In genomic region chr3:141228385-141228784, GRCh38 we compare ENCODE assay signal across 16 cellular contexts. TPM values are rescaled to one million over a fixed set of nuclear protein-coding genes. Genes with fewer than 3 reads are reported as not detected.
A peak's percentile ranks its signal among the peaks of the same experiment; 100 is the strongest.
DNase-seq lines count a peak whose midpoint lies in the region; ATAC-seq and TF ChIP-seq lines count a peak whose summit lies in the region.
"Had no signal": no experiment of that assay in that cellular context is flagged by ENCODE, and none has a peak within 500 bp of the region (broad histone marks: within the 10 kb centered on the region; RNA-seq: fewer than 3 reads in every experiment).

No MANE protein-coding gene starts in this region.

- peaks cover 15% of the 10 kb centered on the region for H3K9me3 ChIP-seq in endodermal cell (ENCODE audit: control insufficient read depth, low read length)

- H3K4me3 Mint-ChIP-seq in GM23338 (no peak overlapping the region), endodermal cell (no peak overlapping the region)
- H3K4me3 Mint-ChIP-seq: activated naive CD4-positive, alpha-beta T cell treated with anti-CD3 and anti-CD28 coated beads, Interleukin-2, amount 50 U/mL, for 24 hours; activated T-cell treated with anti-CD3 and anti-CD28 coated beads, Interleukin-2, amount 50 U/mL, for 24 hours; stimulated activated naive CD8-positive, alpha-beta T cell treated with anti-CD3 and anti-CD28 coated beads, Interleukin-15, Interleukin-2, amounts not matched to agents 100 ng/mL and 50 ng/mL, for 24 hours had no signal

- H3K4me2 ChIP-seq in GM23338: peak overlapping the region; percentile 32; the same call in 1 of the 2 replicates

- H3K36me3 ChIP-seq in GM23338 (ENCODE audit: insufficient read depth) (peaks cover 6% of the 10 kb centered on the region; the same call in 1 of the 2 replicates), endodermal cell (ENCODE audit: control insufficient read depth, insufficient read depth, low read length) (no peaks in the 10 kb centered on the region)
- H3K36me3 ChIP-seq: upper lobe of left lung had no signal

- 89 to 100% methylated on average over 1 of the region's 1 CpG for WGBS in endodermal cell (ENCODE audit: insufficient coverage in 1 of 2, insufficient read length in 1 of 2), 2 experiments

- peaks cover under 1% of the 10 kb centered on the region; the same call in 1 of the 2 replicates for H3K79me2 ChIP-seq in GM23338 (replicated peaks; ENCODE audit: insufficient read depth)

- H2AFZ ChIP-seq in GM23338: no peak overlapping the region

- H3K4me3 ChIP-seq in GM23338: no peak overlapping the region
- no peak overlapping the region for H3K4me3 ChIP-seq in endodermal cell (ENCODE audit: low read length)
- H3K4me3 ChIP-seq: coronary artery, upper lobe of left lung had no signal

- H4K20me1 ChIP-seq in GM23338 (replicated peaks; ENCODE audit: insufficient read depth): peaks cover 5% of the 10 kb centered on the region

- H3F3A ChIP-seq in GM23338 (replicated peaks; ENCODE audit: low read depth): peaks cover 10% of the 10 kb centered on the region; the same call in 1 of the 2 replicates

- TF ChIP-seq CTCF in GM23338 (conservative IDR thresholded peaks at IDR 0.05; ENCODE audit: low read depth in 2 of 2) (no peak; a peak in 1 of 4 replicates), endodermal cell (conservative IDR thresholded peaks at IDR 0.05) (peak; percentile 36)

- H3K9me2 ChIP-seq in GM23338 (ENCODE audit: insufficient read depth): 0 out of 2 replicates have a peak, but pooled peaks cover 3% of the 10 kb centered on the region

- peaks cover 34% of the 10 kb centered on the region for H3K4me1 ChIP-seq in GM23338 (ENCODE audit: insufficient read depth)
- H3K4me1 ChIP-seq in endodermal cell (ENCODE audit: control insufficient read depth, insufficient read depth, low read length): peaks cover 6% of the 10 kb centered on the region

- no peak overlapping the region for H3K9ac ChIP-seq in endodermal cell (ENCODE audit: extremely low read depth, low read length, poor library complexity, severe bottlenecking)

- peaks cover 32% of the 10 kb centered on the region for H3K27me3 Mint-ChIP-seq in GM23338 (ENCODE audit: insufficient read depth, low read depth, poor library complexity)
- H3K27me3 Mint-ChIP-seq in endodermal cell (ENCODE audit: insufficient read depth): peaks cover 6% of the 10 kb centered on the region
- H3K27me3 Mint-ChIP-seq: activated naive CD4-positive, alpha-beta T cell treated with anti-CD3 and anti-CD28 coated beads, Interleukin-2, amount 50 U/mL, for 24 hours; activated T-cell treated with anti-CD3 and anti-CD28 coated beads, Interleukin-2, amount 50 U/mL, for 24 hours had no signal

- H3K4me1 Mint-ChIP-seq in GM23338: peaks cover 41% of the 10 kb centered on the region
- peaks cover 36% of the 10 kb centered on the region for H3K4me1 Mint-ChIP-seq in endodermal cell

- H3K27ac Mint-ChIP-seq in GM23338 (no peak overlapping the region), endodermal cell (no peak overlapping the region)
- H3K27ac Mint-ChIP-seq: activated T-cell treated with anti-CD3 and anti-CD28 coated beads, Interleukin-2, amount 50 U/mL, for 24 hours; stimulated activated naive CD8-positive, alpha-beta T cell treated with anti-CD3 and anti-CD28 coated beads, Interleukin-15, Interleukin-2, amounts not matched to agents 100 ng/mL and 50 ng/mL, for 24 hours had no signal

- peaks cover 32% of the 10 kb centered on the region for H3K27me3 ChIP-seq in GM23338 (ENCODE audit: insufficient read depth)
- no peaks in the 10 kb centered on the region for H3K27me3 ChIP-seq in endodermal cell (ENCODE audit: control insufficient read depth, insufficient read depth, low read length, poor library complexity, severe bottlenecking)
- H3K27me3 ChIP-seq: upper lobe of left lung had no signal

- H3K9me3 Mint-ChIP-seq in GM23338 (peaks cover 5% of the 10 kb centered on the region), endodermal cell (peaks cover 5% of the 10 kb centered on the region)
- H3K9me3 Mint-ChIP-seq: activated T-cell treated with anti-CD3 and anti-CD28 coated beads, Interleukin-2, amount 50 U/mL, for 24 hours had no signal

- H3K36me3 Mint-ChIP-seq in GM23338 (ENCODE audit: low read depth) (peaks cover 5% of the 10 kb centered on the region; the same call in 1 of the 3 replicates), endodermal cell (ENCODE audit: low read depth) (no peaks in the 10 kb centered on the region)

- peak; percentile 16 for DNase-seq in NCI-H1436 (lab: John Stamatoyannopoulos, UW)
- no peak for DNase-seq in NCI-H1436 treated with DMSO at 0.1 percent for 48 hours (lab: John Stamatoyannopoulos, UW)
- no peak for DNase-seq in GM23338 (ENCODE audit: low spot score)
- DNase-seq in NCI-H345 treated with DMSO at 0.1 percent for 48 hours (lab: John Stamatoyannopoulos, UW; ENCODE audit: unreplicated experiment): peak; percentile 54
- no peak for DNase-seq in endodermal cell
- no peak for DNase-seq in NCI-H2227 (lab: John Stamatoyannopoulos, UW; ENCODE audit: unreplicated experiment)
- no peak for DNase-seq in activated CD4-positive, alpha-beta T cell treated with anti-CD3 and anti-CD28 coated beads for 48 hours
- DNase-seq: activated CD4-positive, alpha-beta T cell treated with anti-CD3 and anti-CD28 coated beads, Interleukin-2, amount 50 U/mL, for 48 hours; activated T-cell treated with anti-CD3 and anti-CD28 coated beads, Interleukin-2, amount 50 U/mL, for 24 hours; midbrain; right cardiac atrium; upper lobe of left lung had no signal

- ATAC-seq in GM23338 (no peak), HG02885 (IDR thresholded peaks at IDR 0.05; ENCODE audit: poor library complexity, unreplicated experiment) (no peak)
- ATAC-seq: right cardiac atrium had no signal

- H3K27ac ChIP-seq in GM23338 (ENCODE audit: low read depth) (no peak overlapping the region), endodermal cell (ENCODE audit: low read depth, low read length) (no peak overlapping the region)
- H3K27ac ChIP-seq: coronary artery, upper lobe of left lung had no signal

TF ChIP-seq in GM23338, 12 proteins besides CTCF, POLR2A, EP300 and RAD21 (continues in another document):
- no peak for TF ChIP-seq EZH2 (IDR thresholded peaks at IDR 0.05; ENCODE audit: low read depth, unreplicated experiment)
- no peak for TF ChIP-seq REST (IDR thresholded peaks at IDR 0.05; ENCODE audit: unreplicated experiment)

RNA-seq across cellular contexts. Expression of gene PXYLP1, which starts 3.2 kb away (rescaled TPM):
- total RNA-seq in GM23338 (2014; rRNA removed; shearing (Covaris generic)): 20.1 TPM in 2 replicates
- polyA plus RNA-seq in GM23338 (2016; fragmentation: Nextera tagmentation; extraction: Ambion mirVana): 8.9 and 9.3 TPM in 2 replicates
- total RNA-seq in endodermal cell: 10 to 100 TPM; 37.7 to 53.6 TPM
- 28.7 TPM for polyA plus RNA-seq in endodermal cell (2013, experiment 1 of 2)
- polyA plus RNA-seq in endodermal cell (2013, experiment 2 of 2): 23.8 TPM

Comparison
In these comparisons a context has a peak if more than half of its experiments do, and no peak if none do; other contexts are left out.
1. DNase-seq: peak in NCI-H1436 (single experiment) and NCI-H345 treated with DMSO at 0.1 percent for 48 hours (single experiment); none in NCI-H1436 treated with DMSO at 0.1 percent for 48 hours (single experiment), GM23338 (single experiment), endodermal cell (single experiment), NCI-H2227 (single experiment) and activated CD4-positive, alpha-beta T cell treated with anti-CD3 and anti-CD28 coated beads for 48 hours (single experiment).